In genomic region chr17:59852847-59853167, GRCh38 we compare ENCODE assay signal across 1 cellular context.
TF ChIP-seq lines count a peak whose summit lies in the region.

No MANE protein-coding gene starts in this region.

TF ChIP-seq in A549, 52 proteins besides CTCF, POLR2A, EP300 and RAD21 (continued from another document):
- TF ChIP-seq USF2 (IDR thresholded peaks at IDR 0.05) (peak; percentile 22; the same call in 1 of the 2 replicates), CHD4 (IDR thresholded peaks at IDR 0.05; ENCODE audit: borderline replicate concordance) (peak; percentile 22; the same call in 1 of the 2 replicates), ATOH8 (CRISPR knock-in tag; IDR thresholded peaks at IDR 0.05; ENCODE audit: low read depth) (peak; percentile 8; the same call in 1 of the 2 replicates)
